Comparison of ENCODE assay signal across 22 cellular contexts in the genomic region with DNA sequence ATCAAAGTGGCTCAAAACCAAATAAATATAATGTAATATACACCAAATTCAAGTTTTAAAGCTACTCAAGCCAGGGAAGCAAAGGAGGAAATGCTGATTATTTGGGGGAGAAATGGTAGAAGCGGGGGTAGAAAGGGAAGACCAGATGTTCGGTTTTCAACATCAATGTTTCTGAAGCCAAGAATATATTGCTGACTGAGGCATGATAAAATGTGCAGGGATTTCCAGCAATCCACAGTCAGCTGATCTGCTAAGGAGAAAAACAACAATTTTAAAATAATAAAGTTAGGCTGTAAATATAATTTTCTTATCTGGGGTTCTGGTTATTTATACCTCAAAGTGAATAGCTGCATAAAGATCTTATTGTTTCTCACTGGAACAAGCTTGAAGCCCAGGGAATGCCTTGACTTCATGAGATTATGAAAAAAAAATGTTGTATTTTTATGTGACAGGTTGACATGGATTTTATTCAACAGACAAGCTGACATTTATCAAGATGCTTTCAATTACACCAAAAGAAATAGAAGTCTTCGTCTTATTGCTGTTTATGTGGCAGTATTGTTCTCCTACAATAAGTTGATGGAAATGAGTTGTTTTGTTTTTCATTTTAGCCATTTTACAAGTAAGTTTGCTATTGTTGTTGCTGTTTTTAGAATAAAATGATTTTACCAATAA. TPM values are rescaled to one million over a fixed set of nuclear protein-coding genes. Genes with fewer than 3 reads are reported as not detected.
DNase-seq lines count a peak whose midpoint lies in the region; ATAC-seq and TF ChIP-seq lines count a peak whose summit lies in the region.
"Had no signal": no experiment of that assay in that cellular context is flagged by ENCODE, and none has a peak within 500 bp of the region (broad histone marks: within the 10 kb centered on the region; RNA-seq: fewer than 3 reads in every experiment).

No MANE protein-coding gene starts in this region.

- ATAC-seq in left ventricle myocardium superior = peak; percentile 60
- no peak for ATAC-seq in heart left ventricle
- no peak for ATAC-seq in upper lobe of left lung (ENCODE audit: low FRiP score in 2 of 2)
- no peak for ATAC-seq in HG03108 (IDR thresholded peaks at IDR 0.05; ENCODE audit: unreplicated experiment)
- ATAC-seq in HG03469 (IDR thresholded peaks at IDR 0.05; ENCODE audit: unreplicated experiment) = no peak
- ATAC-seq: A549, HepG2, PC-3 had no signal

- TF ChIP-seq POLR2A in heart left ventricle (IDR thresholded peaks at IDR 0.05) (no peak), upper lobe of left lung (IDR thresholded peaks at IDR 0.05) (no peak)

- H2BK120ac ChIP-seq in mesenchymal stem cell (ENCODE audit: low read depth, low read length) = no peak overlapping the region

- H3K36me3 ChIP-seq in heart left ventricle = no peaks in the 10 kb centered on the region
- H3K36me3 ChIP-seq in mesenchymal stem cell (ENCODE audit: control insufficient read depth in 1 of 2, insufficient read depth in 2 of 2, low read depth in 1 of 2, low read length in 2 of 2) = no peaks in the 10 kb centered on the region
- no peaks in the 10 kb centered on the region for H3K36me3 ChIP-seq in upper lobe of left lung
- H3K36me3 ChIP-seq in smooth muscle cell (ENCODE audit: low read depth) = no peaks in the 10 kb centered on the region

- H3K27me3 ChIP-seq in heart left ventricle = no peaks in the 10 kb centered on the region
- no peaks in the 10 kb centered on the region for H3K27me3 ChIP-seq in mesenchymal stem cell (ENCODE audit: control insufficient read depth in 1 of 2, insufficient read depth in 1 of 2, low read length in 2 of 2)
- H3K27me3 ChIP-seq in upper lobe of left lung = no peaks in the 10 kb centered on the region
- H3K27me3 ChIP-seq in smooth muscle cell (ENCODE audit: low read depth) = no peaks in the 10 kb centered on the region

- H3K14ac ChIP-seq in mesenchymal stem cell (ENCODE audit: low read length in 2 of 2) = no peak overlapping the region

- no peak overlapping the region for H2BK5ac ChIP-seq in mesenchymal stem cell (ENCODE audit: low read depth, low read length, poor library complexity, severe bottlenecking)

- TF ChIP-seq EP300 in upper lobe of left lung (IDR thresholded peaks at IDR 0.05) = no peak

- no peak overlapping the region for H2AK5ac ChIP-seq in mesenchymal stem cell (ENCODE audit: low read length, severe bottlenecking)

- no peak overlapping the region for H3K18ac ChIP-seq in mesenchymal stem cell (ENCODE audit: low read depth in 1 of 2, low read length in 2 of 2)

- H3K9me3 ChIP-seq in heart left ventricle (no peaks in the 10 kb centered on the region), mesenchymal stem cell (ENCODE audit: control insufficient read depth, low read length) (no peaks in the 10 kb centered on the region), upper lobe of left lung (no peaks in the 10 kb centered on the region), smooth muscle cell (replicated peaks; ENCODE audit: low read depth) (no peaks in the 10 kb centered on the region)
- H3K9me3 ChIP-seq: A549 had no signal

- H2BK12ac ChIP-seq in mesenchymal stem cell (ENCODE audit: low read length in 2 of 2) = no peak overlapping the region

- H3K79me2 ChIP-seq in smooth muscle cell (ENCODE audit: low read depth) = no peaks in the 10 kb centered on the region

- peaks cover 5% of the 10 kb centered on the region for H3F3A ChIP-seq in smooth muscle cell (ENCODE audit: low read depth)

- H3K4ac ChIP-seq in mesenchymal stem cell (ENCODE audit: low read depth in 1 of 2, low read length in 2 of 2) = no peak overlapping the region

- H4K20me1 ChIP-seq in smooth muscle cell (ENCODE audit: low read depth) = no peaks in the 10 kb centered on the region

- no peak overlapping the region for H4K8ac ChIP-seq in mesenchymal stem cell (ENCODE audit: low read length)

- peaks cover 0 to 16% (median under 1%) of the 10 kb centered on the region in 12 donors for H3K4me1 ChIP-seq in heart left ventricle
- no peaks in the 10 kb centered on the region for H3K4me1 ChIP-seq in mesenchymal stem cell (ENCODE audit: control insufficient read depth, insufficient read depth, low read depth, low read length)
- H3K4me1 ChIP-seq in upper lobe of left lung = no peaks in the 10 kb centered on the region
- peaks cover 23% of the 10 kb centered on the region for H3K4me1 ChIP-seq in smooth muscle cell (ENCODE audit: low read depth)

- H3K9ac ChIP-seq in mesenchymal stem cell (ENCODE audit: low read length) (peak overlapping the region; percentile 83), smooth muscle cell (ENCODE audit: low read depth) (no peak overlapping the region)
- H3K9ac ChIP-seq: KMS-11 had no signal

- H2AFZ ChIP-seq in mesenchymal stem cell (ENCODE audit: low read depth, low read length) = no peak overlapping the region
- H2AFZ ChIP-seq in smooth muscle cell (ENCODE audit: low read depth) = no peak overlapping the region

- H3K79me1 ChIP-seq in mesenchymal stem cell (replicated peaks; ENCODE audit: low read length, poor library complexity, severe bottlenecking) = no peaks in the 10 kb centered on the region

- H3K4me3 ChIP-seq in heart left ventricle (no peak overlapping the region), mesenchymal stem cell (ENCODE audit: insufficient read depth in 1 of 2, low read depth in 1 of 2, low read length in 2 of 2) (no peak overlapping the region), upper lobe of left lung (no peak overlapping the region), smooth muscle cell (no peak overlapping the region)
- H3K4me3 ChIP-seq: A549 had no signal

- TF ChIP-seq CTCF in heart left ventricle (IDR thresholded peaks at IDR 0.05) (no peak), upper lobe of left lung (IDR thresholded peaks at IDR 0.05) (no peak), smooth muscle cell (IDR thresholded peaks at IDR 0.05; ENCODE audit: borderline replicate concordance, insufficient read depth, poor library complexity, severe bottlenecking) (no peak)

- H3K23ac ChIP-seq in mesenchymal stem cell (ENCODE audit: low read length in 2 of 2) = no peak overlapping the region

- DNase-seq in left ventricle myocardium superior (no peak), heart left ventricle (no peak), fibroblast of gingiva (ENCODE audit: low read depth) (peak; percentile 46), mesenchymal stem cell (no peak), upper lobe of left lung (no peak), smooth muscle cell (lab: John Stamatoyannopoulos, UW; ENCODE audit: unreplicated experiment) (no peak)
- DNase-seq: DMS 273 treated with DMSO at 0.1 percent for 48 hours, GDM1, GOT3, NCI-H1048, NCI-H146, NCI-H2081, NCI-H510A, NCI-H82, PC-3 had no signal

- H2BK15ac ChIP-seq in mesenchymal stem cell (ENCODE audit: low read depth, poor library complexity, severe bottlenecking) = no peak overlapping the region

- H3K27ac ChIP-seq in heart left ventricle = no peak overlapping the region
- no peak overlapping the region for H3K27ac ChIP-seq in mesenchymal stem cell (ENCODE audit: low read length, poor library complexity, severe bottlenecking)
- no peak overlapping the region for H3K27ac ChIP-seq in upper lobe of left lung
- no peak overlapping the region for H3K27ac ChIP-seq in smooth muscle cell (ENCODE audit: low read depth)
- H3K27ac ChIP-seq: A549, KMS-11, RWPE1 had no signal

- intact Hi-C loops in left ventricle myocardium superior (cut with micrococcal nuclease) (no loop called here), heart left ventricle (cut with DNase I) (no loop called here)

- 44 to 65% (median 56%) methylated on average over 3 of the region's 3 CpGs for WGBS in heart left ventricle, 4 donors
- 71% methylated on average over 2 of the region's 3 CpGs for WGBS in mesenchymal stem cell
- WGBS in upper lobe of left lung, 2 donors = 52 to 72% methylated on average over 3 of the region's 3 CpGs
- WGBS in smooth muscle cell (ENCODE audit: low lambda C conversion rate) = 94% methylated on average over 3 of the region's 3 CpGs

- no peak overlapping the region for H3K4me2 ChIP-seq in mesenchymal stem cell (ENCODE audit: low read length, poor library complexity, severe bottlenecking)
- no peak overlapping the region for H3K4me2 ChIP-seq in smooth muscle cell
- H3K4me2 ChIP-seq: A549, KMS-11 had no signal

- no peak overlapping the region for H4K91ac ChIP-seq in mesenchymal stem cell (ENCODE audit: low read length)

RNA-seq across cellular contexts. Expression of gene BMPER, which starts 28.6 kb away (rescaled TPM):
- total RNA-seq in left ventricle myocardium superior = 0.59 TPM
- total RNA-seq in heart left ventricle = 1 to 10 TPM in 5 of 9 donors, under 1 TPM in 4; 0.05 to 4.2 (median 1.4) TPM
- polyA plus RNA-seq in heart left ventricle = under 1 TPM; 0.34 to 0.50 TPM
- polyA plus RNA-seq in mesenchymal stem cell (2013, experiment 1 of 2) = 1.4 TPM
- 1.5 TPM for polyA plus RNA-seq in mesenchymal stem cell (2013, experiment 2 of 2)
- 10 to 100 TPM in 2 of 6 donors, 1 to 10 TPM in 4; 2.5 to 15.6 (median 9.4) TPM for total RNA-seq in upper lobe of left lung
- total RNA-seq in smooth muscle cell = 7.3 and 21.9 TPM in 2 replicates
- 3.0 and 7.5 TPM in 2 replicates for polyA plus RNA-seq in smooth muscle cell
- total RNA-seq: HepG2 had no signal
- polyA plus RNA-seq: CD14-positive monocyte, HepG2 had no signal
